Comparison of ENCODE assay signal across 1 cellular context in the genomic region with DNA sequence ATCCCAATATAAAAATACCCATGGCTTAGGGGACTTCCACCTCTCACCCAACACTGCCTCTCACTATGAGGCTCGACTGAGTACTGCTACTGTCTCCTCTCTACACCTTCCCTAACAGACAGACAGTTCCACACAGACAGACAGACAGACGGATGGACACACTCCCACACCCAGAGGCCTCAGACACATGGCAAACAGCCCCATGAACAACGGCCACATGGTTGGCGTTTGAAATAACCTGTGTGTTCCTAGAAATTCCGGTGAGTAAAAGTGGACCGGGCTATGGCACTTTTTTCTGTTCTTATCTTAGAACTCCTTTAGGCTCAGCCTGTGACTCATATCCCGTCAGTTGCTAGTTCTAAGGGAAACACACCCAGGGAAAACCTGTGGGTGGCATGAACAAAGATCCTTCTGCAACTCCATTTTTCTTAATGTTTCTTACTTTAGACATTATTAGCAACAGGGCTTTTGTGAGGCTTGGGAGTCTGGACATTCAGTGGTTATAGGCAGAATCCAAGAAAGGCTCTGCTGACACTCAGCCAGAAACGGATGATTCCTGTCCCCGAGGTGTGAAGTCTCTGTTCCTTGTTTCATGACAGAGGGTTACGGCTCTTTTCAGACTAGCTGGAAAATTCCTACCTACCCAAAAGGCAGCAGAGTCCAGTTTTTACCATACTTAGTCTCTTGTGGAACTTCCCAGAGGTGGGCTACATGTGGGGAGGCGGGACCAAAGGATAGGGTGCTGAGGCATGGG.
TF ChIP-seq lines count a peak whose summit lies in the region.

No MANE protein-coding gene starts in this region.

TF ChIP-seq in K562, 482 proteins besides CTCF, POLR2A, EP300 and RAD21 (continued from another document):
- TF ChIP-seq MEF2D (tag; conservative IDR thresholded peaks at IDR 0.05; ENCODE audit: low read depth) (peak; percentile 65), ZNF408 (CRISPR knock-in tag; IDR thresholded peaks at IDR 0.05; ENCODE audit: low read depth) (no peak), RBBP5 (IDR thresholded peaks at IDR 0.05; ENCODE audit: borderline replicate concordance, insufficient read depth, low read length, poor library complexity, severe bottlenecking) (no peak), ZFP36 (IDR thresholded peaks at IDR 0.05; ENCODE audit: low read depth, low read length, partially characterized antibody) (peak; percentile 15), NR3C1 (CRISPR knock-in tag; IDR thresholded peaks at IDR 0.05) (peak; percentile 60; the same call in 1 of the 2 replicates), ZNF184 (CRISPR knock-in tag; IDR thresholded peaks at IDR 0.05) (no peak), BDP1 (IDR thresholded peaks at IDR 0.05; ENCODE audit: insufficient read depth, insufficient read length) (no peak), PPARD (CRISPR knock-in tag; IDR thresholded peaks at IDR 0.05) (no peak), NFIX (CRISPR knock-in tag; IDR thresholded peaks at IDR 0.05; ENCODE audit: low read depth) (no peak), RBM17 (IDR thresholded peaks at IDR 0.05; ENCODE audit: borderline replicate concordance, low read depth, low read length) (no peak), ID3 (CRISPR knock-in tag; IDR thresholded peaks at IDR 0.05) (no peak), ID3 (tag; IDR thresholded peaks at IDR 0.05) (peak; percentile 91), NELFE (IDR thresholded peaks at IDR 0.05; ENCODE audit: insufficient read depth, insufficient read length) (no peak), DLX4 (CRISPR knock-in tag; IDR thresholded peaks at IDR 0.05) (no peak), SRSF1 (IDR thresholded peaks at IDR 0.05; ENCODE audit: low read depth, low read length) (no peak), ZNF274 (IDR thresholded peaks at IDR 0.05; ENCODE audit: borderline replicate concordance, low read depth, low read length) (no peak), KDM4B (IDR thresholded peaks at IDR 0.05; ENCODE audit: borderline replicate concordance in 2 of 2, low read depth in 1 of 2) (no peak), ZNF12 (CRISPR knock-in tag; IDR thresholded peaks at IDR 0.05) (no peak), FOXM1 (IDR thresholded peaks at IDR 0.05; ENCODE audit: low read depth) (peak; percentile 80), FOXM1 (CRISPR knock-in tag; IDR thresholded peaks at IDR 0.05; ENCODE audit: low read depth) (no peak)
TF ChIP-seq in K562: peak in this region for 202.
